8 cellular contexts compared by ENCODE assay signal in genomic region chr7:44999245-45000095, GRCh38. TPM values are rescaled to one million over a fixed set of nuclear protein-coding genes. Genes with fewer than 3 reads are reported as not detected.
DNase-seq lines count a peak whose midpoint lies in the region; ATAC-seq and TF ChIP-seq lines count a peak whose summit lies in the region.

No MANE protein-coding gene starts in this region.

- DNase-seq in NCI-H2196 (lab: John Stamatoyannopoulos, UW; ENCODE audit: unreplicated experiment), result peak; percentile 99
- DNase-seq in mammary epithelial cell, result peak; percentile 99

- H4K20me1 ChIP-seq in mammary epithelial cell (ENCODE audit: insufficient read depth, low read length), result no peaks in the 10 kb centered on the region

- ATAC-seq in GM18870 (IDR thresholded peaks at IDR 0.05; ENCODE audit: unreplicated experiment), result peak; percentile 48
- ATAC-seq in HG03108 (IDR thresholded peaks at IDR 0.05; ENCODE audit: unreplicated experiment), result peak; percentile 61

- in situ Hi-C loops in mammary epithelial cell (cut with MboI; ENCODE audit: low sequenced_read_pairs in 2 of 2), result no loop called here

- H3K4me3 ChIP-seq in ACC112 (ENCODE audit: low read depth, low read length), result peak overlapping the region; percentile 93
- H3K4me3 ChIP-seq in mammary epithelial cell (replicated peaks in 1 of 3; ENCODE audit: insufficient read depth in 1 of 3, low read depth in 2 of 3, low read length in 3 of 3), result peak overlapping the region; percentile 49 to 83 (median 70)
- H3K4me3 ChIP-seq in iPS-20b (ENCODE audit: low read length), result peak overlapping the region; percentile 95
- peak overlapping the region; percentile 35 to 90 (median 86) for H3K4me3 ChIP-seq in skin epidermis

- under 1% methylated on average over 9 of the region's 66 CpGs for WGBS in mammary epithelial cell (ENCODE audit: low coverage, missing lambda C conversion rate)

- peak overlapping the region; percentile 96 for H2AFZ ChIP-seq in ACC112 (ENCODE audit: low read length, unreplicated experiment)
- peak overlapping the region; percentile 98 for H2AFZ ChIP-seq in mammary epithelial cell (ENCODE audit: low read depth, low read length)

- no peaks in the 10 kb centered on the region; the same call in 1 of the 2 replicates for H3K36me3 ChIP-seq in ACC112 (ENCODE audit: insufficient read depth, low read length)
- H3K36me3 ChIP-seq in mammary epithelial cell (ENCODE audit: insufficient read depth, low read length), result no peaks in the 10 kb centered on the region
- no peaks in the 10 kb centered on the region for H3K36me3 ChIP-seq in iPS-20b (ENCODE audit: insufficient read depth, low read depth, low read length)

- CTCF ChIA-PET in mammary epithelial cell (lab: Charles Lee; ENCODE audit: low non-redundant PET), result interaction anchor here (0.6 to 1.0 kb wide), 4 partner anchors 26 to 366 kb away, joined by 3 to 22 read pairs (median 8); no protein-coding TSS in a partner anchor

- intact Hi-C loops in mammary epithelial cell (cut with micrococcal nuclease), result loop anchor here (1.0 to 5.0 kb wide), 2 partner anchors 13 to 48 kb away; no protein-coding TSS in a partner anchor

- dilution Hi-C loops in mammary epithelial cell (cut with HindIII; ENCODE audit: low sequenced_read_pairs), result loop anchor here (5.0 kb wide), 2 partner anchors 33 to 73 kb away; no protein-coding TSS in a partner anchor

- H3K4me2 ChIP-seq in mammary epithelial cell (ENCODE audit: insufficient read depth, low read depth, low read length), result peak overlapping the region; percentile 87

- H3K4me1 ChIP-seq in ACC112 (ENCODE audit: control insufficient read depth, insufficient read depth, low read length, unreplicated experiment), result peaks cover 15% of the 10 kb centered on the region
- H3K4me1 ChIP-seq in mammary epithelial cell (ENCODE audit: insufficient read depth, low read length), result peaks cover 23% of the 10 kb centered on the region
- H3K4me1 ChIP-seq in iPS-20b (ENCODE audit: insufficient read depth, low read length), result peaks cover 6% of the 10 kb centered on the region; the same call in 1 of the 2 replicates

- H3K27ac ChIP-seq in ACC112 (ENCODE audit: low read depth, low read length), result peak overlapping the region; percentile 69
- peak overlapping the region; percentile 82 for H3K27ac ChIP-seq in VCaP
- peak overlapping the region; percentile 77 for H3K27ac ChIP-seq in mammary epithelial cell (ENCODE audit: insufficient read depth, low read depth, low read length)
- H3K27ac ChIP-seq in iPS-20b (ENCODE audit: low read length), result no peak overlapping the region
- peak overlapping the region in 20 of 21 experiments; percentile 11 to 94 (median 81) for H3K27ac ChIP-seq in skin epidermis

- no TSS peak for BruUV-seq in mammary epithelial cell (replicated peaks; lab: Mats Ljungman, UMichigan)

- H3K9me3 ChIP-seq in mammary epithelial cell (replicated peaks; ENCODE audit: insufficient read depth, low read length) (no peaks in the 10 kb centered on the region), iPS-20b (ENCODE audit: insufficient read depth, low read depth, low read length) (no peaks in the 10 kb centered on the region)

- H3K79me2 ChIP-seq in ACC112 (ENCODE audit: control insufficient read depth, insufficient read depth, low read length, unreplicated experiment) (peaks cover 31% of the 10 kb centered on the region), mammary epithelial cell (ENCODE audit: insufficient read depth, low read length) (peaks cover 41% of the 10 kb centered on the region)

- TF ChIP-seq CTCF in VCaP (conservative IDR thresholded peaks at IDR 0.05) (peak; percentile 29; the same call in 1 of the 2 replicates), mammary epithelial cell (conservative IDR thresholded peaks at IDR 0.05 in 1 of 2, IDR thresholded peaks at IDR 0.05 in 1 of 2; ENCODE audit: extremely low read depth in 1 of 2, insufficient read depth in 1 of 2, low read depth in 1 of 2, low read length in 2 of 2) (no peak)

- H3K9ac ChIP-seq in mammary epithelial cell (ENCODE audit: insufficient read depth, low read length), result peak overlapping the region; percentile 91
- H3K9ac ChIP-seq in iPS-20b (ENCODE audit: low read depth, low read length), result peak overlapping the region; percentile 89

- H3K27me3 ChIP-seq in ACC112 (ENCODE audit: insufficient read depth, low read length) (no peaks in the 10 kb centered on the region), mammary epithelial cell (ENCODE audit: insufficient read depth, low read length) (no peaks in the 10 kb centered on the region), iPS-20b (ENCODE audit: insufficient read depth, low read length) (no peaks in the 10 kb centered on the region)

RNA-seq across cellular contexts. Expression of gene CCM2, which starts 0.5 kb away (rescaled TPM):
- 10 to 100 TPM; 73.2 to 75.6 TPM for total RNA-seq in mammary epithelial cell
- polyA plus RNA-seq in mammary epithelial cell, result 66.2 TPM
- polyA minus RNA-seq in mammary epithelial cell, result 107 TPM

RNA-seq across cellular contexts. Expression of gene MYO1G, which starts 20.7 kb away (rescaled TPM):
- under 1 TPM in 1 of 2 donors, not detected in 1; 0.17 TPM for total RNA-seq in mammary epithelial cell
- 0.02 TPM for polyA plus RNA-seq in mammary epithelial cell
- polyA minus RNA-seq in mammary epithelial cell, result not detected
